10 cellular contexts compared by ENCODE assay signal in the genomic region with DNA sequence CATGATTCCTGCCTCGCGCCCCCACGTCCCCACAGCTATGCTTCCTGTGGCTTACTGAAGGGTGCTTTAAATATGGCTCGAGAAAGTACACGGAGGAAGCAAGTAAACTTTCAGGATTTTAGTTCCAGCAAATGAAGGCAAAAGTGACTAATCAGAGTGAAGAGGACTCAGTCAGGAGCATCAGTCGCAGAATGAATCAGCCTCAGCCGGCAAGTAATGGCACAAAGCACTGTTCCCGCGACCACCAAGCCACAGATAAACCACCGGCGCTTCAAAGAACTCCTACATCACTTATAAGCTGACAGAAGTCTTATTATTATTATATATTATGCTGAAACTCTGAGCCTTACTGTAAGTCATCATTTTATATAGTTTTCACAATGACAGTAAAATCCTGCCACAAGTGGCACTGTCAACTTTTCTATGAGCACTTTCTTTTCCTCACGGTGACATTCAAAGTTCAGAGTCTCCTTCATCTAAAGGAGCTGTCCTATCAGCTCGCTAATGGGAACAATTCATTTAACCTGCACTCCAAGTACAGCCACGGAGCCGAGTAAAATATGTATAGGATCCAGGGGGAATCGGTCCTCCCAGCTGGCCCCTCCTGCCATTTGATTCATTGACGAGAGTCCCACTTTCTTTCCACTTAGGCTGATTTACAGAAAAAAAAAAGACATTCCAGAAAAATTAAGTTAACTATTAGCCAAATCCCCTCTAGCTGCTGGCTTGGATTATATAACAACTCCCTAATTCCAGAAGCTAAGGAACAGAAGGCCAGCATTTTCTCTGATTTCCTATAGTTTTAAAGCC.
DNase-seq lines count a peak whose midpoint lies in the region; ATAC-seq and TF ChIP-seq lines count a peak whose summit lies in the region.
"Had no signal": no experiment of that assay in that cellular context is flagged by ENCODE, and none has a peak within 500 bp of the region (broad histone marks: within the 10 kb centered on the region; RNA-seq: fewer than 3 reads in every experiment).

No MANE protein-coding gene starts in this region.

- H3K36me3 Mint-ChIP-seq in naive thymus-derived CD8-positive, alpha-beta T cell = peaks cover 0 to 1% (median 0%) of the 10 kb centered on the region in 3 donors

- CTCF ChIA-PET in A673 (lab: Charles Lee) = no interaction called here

- H3K9me3 ChIP-seq in A673 (ENCODE audit: low read depth, low read length, poor library complexity, severe bottlenecking) = no peaks in the 10 kb centered on the region
- H3K9me3 ChIP-seq: spleen had no signal

- no peak overlapping the region for H3K4me3 ChIP-seq in A673 (ENCODE audit: low read depth, low read length, poor library complexity, severe bottlenecking)
- H3K4me3 ChIP-seq: lung had no signal

- H3K4me3 Mint-ChIP-seq in naive thymus-derived CD8-positive, alpha-beta T cell = peak overlapping the region in 5 of 10 donors; percentile 14 to 65 (median 62)

- no peak for TF ChIP-seq CTCF in A673 (conservative IDR thresholded peaks at IDR 0.05; ENCODE audit: low read depth, low read length)

- no peaks in the 10 kb centered on the region for H3K27me3 ChIP-seq in A673 (replicated peaks; ENCODE audit: insufficient read depth, low read depth, low read length, poor library complexity)
- H3K27me3 ChIP-seq: spleen had no signal

- peak; percentile 42 for DNase-seq in activated gamma-delta T cell treated with anti-CD3 and anti-CD28 coated beads, Interleukin-2, amount 50 U/mL, for 16 hours (ENCODE audit: low read depth)
- DNase-seq in naive thymus-derived CD8-positive, alpha-beta T cell = peak in 2 of 10 donors; percentile 7 to 11
- peak; percentile 12 to 60 for DNase-seq in stimulated activated CD8-positive, alpha-beta memory T cell treated with anti-CD3 and anti-CD28 coated beads, Interleukin-4, amount 100 ng/mL, for 4 hours (ENCODE audit: low read depth in 2 of 2, low spot score in 1 of 2)
- DNase-seq in A673 (ENCODE audit: low spot score) (no peak), DMS114 treated with DMSO at 0.1 percent for 48 hours (lab: John Stamatoyannopoulos, UW; ENCODE audit: unreplicated experiment) (no peak), COR-L47 (lab: John Stamatoyannopoulos, UW) (no peak)
- DNase-seq: spleen had no signal

- POLR2A ChIA-PET in naive thymus-derived CD8-positive, alpha-beta T cell (lab: Charles Lee) = no interaction called here
- POLR2A ChIA-PET in A673 (lab: Charles Lee; ENCODE audit: low non-redundant PET) = no interaction called here

- H3K4me1 ChIP-seq in A673 (ENCODE audit: insufficient read depth, low read length, poor library complexity, severe bottlenecking) = no peaks in the 10 kb centered on the region

- peak overlapping the region in 3 of 10 donors; percentile 28 to 43 (median 36) for H3K27ac Mint-ChIP-seq in naive thymus-derived CD8-positive, alpha-beta T cell

- BruUV-seq in A673 (replicated peaks; lab: Mats Ljungman, UMichigan) = no TSS peak

- no peaks in the 10 kb centered on the region for H3K36me3 ChIP-seq in A673 (ENCODE audit: insufficient read depth, low read length, poor library complexity, severe bottlenecking)
- H3K36me3 ChIP-seq: spleen had no signal

- no peak overlapping the region for H3K27ac ChIP-seq in A673 (ENCODE audit: low read depth, low read length, poor library complexity, severe bottlenecking)

- H3K4me1 Mint-ChIP-seq in naive thymus-derived CD8-positive, alpha-beta T cell = peaks cover 0 to 31% (median 13%) of the 10 kb centered on the region in 4 donors

- H3K9me3 Mint-ChIP-seq in naive thymus-derived CD8-positive, alpha-beta T cell = no peaks in the 10 kb centered on the region

- ATAC-seq in activated CD4-positive, CD25-positive, alpha-beta regulatory T cell treated with anti-CD3 and anti-CD28 coated beads, Interleukin-2, amount 50 U/mL, for 24 hours = peak; percentile 93 to 97
- ATAC-seq in naive thymus-derived CD8-positive, alpha-beta T cell = peak; percentile 27 to 69
- no peak for ATAC-seq in HG03521 (IDR thresholded peaks at IDR 0.05; ENCODE audit: unreplicated experiment)

- intact Hi-C loops in A673 (cut with micrococcal nuclease; ENCODE audit: unreplicated experiment) = no loop called here

- H3K27me3 Mint-ChIP-seq in naive thymus-derived CD8-positive, alpha-beta T cell = no peaks in the 10 kb centered on the region

Comparison
In these comparisons a context has a peak if more than half of its experiments do, and no peak if none do; other contexts are left out.
1. DNase-seq: peak in activated gamma-delta T cell treated with anti-CD3 and anti-CD28 coated beads, Interleukin-2, amount 50 U/mL, for 16 hours (single experiment) and stimulated activated CD8-positive, alpha-beta memory T cell treated with anti-CD3 and anti-CD28 coated beads, Interleukin-4, amount 100 ng/mL, for 4 hours (2 of 2); none in A673 (single experiment), DMS114 treated with DMSO at 0.1 percent for 48 hours (single experiment) and COR-L47 (single experiment).